2 cellular contexts compared by ENCODE assay signal in genomic region chr4:1330761-1331590, GRCh38.
TF ChIP-seq lines count a peak whose summit lies in the region.

No MANE protein-coding gene starts in this region.

TF ChIP-seq in SK-N-SH, 30 proteins besides CTCF, POLR2A, EP300 and RAD21 (continued from another document):
- TF ChIP-seq MAX (IDR thresholded peaks at IDR 0.05; ENCODE audit: low read depth) = no peak
- TF ChIP-seq, protein P1, sequence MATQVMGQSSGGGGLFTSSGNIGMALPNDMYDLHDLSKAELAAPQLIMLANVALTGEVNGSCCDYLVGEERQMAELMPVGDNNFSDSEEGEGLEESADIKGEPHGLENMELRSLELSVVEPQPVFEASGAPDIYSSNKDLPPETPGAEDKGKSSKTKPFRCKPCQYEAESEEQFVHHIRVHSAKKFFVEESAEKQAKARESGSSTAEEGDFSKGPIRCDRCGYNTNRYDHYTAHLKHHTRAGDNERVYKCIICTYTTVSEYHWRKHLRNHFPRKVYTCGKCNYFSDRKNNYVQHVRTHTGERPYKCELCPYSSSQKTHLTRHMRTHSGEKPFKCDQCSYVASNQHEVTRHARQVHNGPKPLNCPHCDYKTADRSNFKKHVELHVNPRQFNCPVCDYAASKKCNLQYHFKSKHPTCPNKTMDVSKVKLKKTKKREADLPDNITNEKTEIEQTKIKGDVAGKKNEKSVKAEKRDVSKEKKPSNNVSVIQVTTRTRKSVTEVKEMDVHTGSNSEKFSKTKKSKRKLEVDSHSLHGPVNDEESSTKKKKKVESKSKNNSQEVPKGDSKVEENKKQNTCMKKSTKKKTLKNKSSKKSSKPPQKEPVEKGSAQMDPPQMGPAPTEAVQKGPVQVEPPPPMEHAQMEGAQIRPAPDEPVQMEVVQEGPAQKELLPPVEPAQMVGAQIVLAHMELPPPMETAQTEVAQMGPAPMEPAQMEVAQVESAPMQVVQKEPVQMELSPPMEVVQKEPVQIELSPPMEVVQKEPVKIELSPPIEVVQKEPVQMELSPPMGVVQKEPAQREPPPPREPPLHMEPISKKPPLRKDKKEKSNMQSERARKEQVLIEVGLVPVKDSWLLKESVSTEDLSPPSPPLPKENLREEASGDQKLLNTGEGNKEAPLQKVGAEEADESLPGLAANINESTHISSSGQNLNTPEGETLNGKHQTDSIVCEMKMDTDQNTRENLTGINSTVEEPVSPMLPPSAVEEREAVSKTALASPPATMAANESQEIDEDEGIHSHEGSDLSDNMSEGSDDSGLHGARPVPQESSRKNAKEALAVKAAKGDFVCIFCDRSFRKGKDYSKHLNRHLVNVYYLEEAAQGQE (IDR thresholded peaks at IDR 0.05; ENCODE audit: low read depth, low read length) = no peak
- TF ChIP-seq GATA2 (CRISPR knock-in tag; IDR thresholded peaks at IDR 0.05) = no peak
- no peak for TF ChIP-seq TAF1 (IDR thresholded peaks at IDR 0.05; ENCODE audit: borderline replicate concordance, low read depth, low read length)
- TF ChIP-seq, protein P2, sequence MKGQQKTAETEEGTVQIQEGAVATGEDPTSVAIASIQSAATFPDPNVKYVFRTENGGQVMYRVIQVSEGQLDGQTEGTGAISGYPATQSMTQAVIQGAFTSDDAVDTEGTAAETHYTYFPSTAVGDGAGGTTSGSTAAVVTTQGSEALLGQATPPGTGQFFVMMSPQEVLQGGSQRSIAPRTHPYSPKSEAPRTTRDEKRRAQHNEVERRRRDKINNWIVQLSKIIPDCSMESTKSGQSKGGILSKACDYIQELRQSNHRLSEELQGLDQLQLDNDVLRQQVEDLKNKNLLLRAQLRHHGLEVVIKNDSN (IDR thresholded peaks at IDR 0.05; ENCODE audit: borderline replicate concordance, low read depth) = no peak
- no peak for TF ChIP-seq JUND (IDR thresholded peaks at IDR 0.05)
- TF ChIP-seq GABPA (IDR thresholded peaks at IDR 0.05; ENCODE audit: low read depth) = no peak
- TF ChIP-seq, protein P3, sequence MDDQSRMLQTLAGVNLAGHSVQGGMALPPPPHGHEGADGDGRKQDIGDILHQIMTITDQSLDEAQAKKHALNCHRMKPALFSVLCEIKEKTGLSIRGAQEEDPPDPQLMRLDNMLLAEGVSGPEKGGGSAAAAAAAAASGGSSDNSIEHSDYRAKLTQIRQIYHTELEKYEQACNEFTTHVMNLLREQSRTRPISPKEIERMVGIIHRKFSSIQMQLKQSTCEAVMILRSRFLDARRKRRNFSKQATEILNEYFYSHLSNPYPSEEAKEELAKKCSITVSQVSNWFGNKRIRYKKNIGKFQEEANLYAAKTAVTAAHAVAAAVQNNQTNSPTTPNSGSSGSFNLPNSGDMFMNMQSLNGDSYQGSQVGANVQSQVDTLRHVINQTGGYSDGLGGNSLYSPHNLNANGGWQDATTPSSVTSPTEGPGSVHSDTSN (IDR thresholded peaks at IDR 0.05) = no peak
- no peak for TF ChIP-seq ELF1 (IDR thresholded peaks at IDR 0.05)

TF ChIP-seq in GM23338, 12 proteins besides CTCF, POLR2A, EP300 and RAD21:
- TF ChIP-seq, protein P1 (IDR thresholded peaks at IDR 0.05; ENCODE audit: unreplicated experiment) = no peak
- TF ChIP-seq ZNF462 (CRISPR knock-in tag; IDR thresholded peaks at IDR 0.05) (no peak), NANOG (IDR thresholded peaks at IDR 0.05; ENCODE audit: borderline replicate concordance) (no peak), STAT1 (IDR thresholded peaks at IDR 0.05; ENCODE audit: unreplicated experiment) (no peak), ETS1 (IDR thresholded peaks at IDR 0.05) (no peak)
